ENCODE assay signal across 8 cellular contexts in the genomic region with DNA sequence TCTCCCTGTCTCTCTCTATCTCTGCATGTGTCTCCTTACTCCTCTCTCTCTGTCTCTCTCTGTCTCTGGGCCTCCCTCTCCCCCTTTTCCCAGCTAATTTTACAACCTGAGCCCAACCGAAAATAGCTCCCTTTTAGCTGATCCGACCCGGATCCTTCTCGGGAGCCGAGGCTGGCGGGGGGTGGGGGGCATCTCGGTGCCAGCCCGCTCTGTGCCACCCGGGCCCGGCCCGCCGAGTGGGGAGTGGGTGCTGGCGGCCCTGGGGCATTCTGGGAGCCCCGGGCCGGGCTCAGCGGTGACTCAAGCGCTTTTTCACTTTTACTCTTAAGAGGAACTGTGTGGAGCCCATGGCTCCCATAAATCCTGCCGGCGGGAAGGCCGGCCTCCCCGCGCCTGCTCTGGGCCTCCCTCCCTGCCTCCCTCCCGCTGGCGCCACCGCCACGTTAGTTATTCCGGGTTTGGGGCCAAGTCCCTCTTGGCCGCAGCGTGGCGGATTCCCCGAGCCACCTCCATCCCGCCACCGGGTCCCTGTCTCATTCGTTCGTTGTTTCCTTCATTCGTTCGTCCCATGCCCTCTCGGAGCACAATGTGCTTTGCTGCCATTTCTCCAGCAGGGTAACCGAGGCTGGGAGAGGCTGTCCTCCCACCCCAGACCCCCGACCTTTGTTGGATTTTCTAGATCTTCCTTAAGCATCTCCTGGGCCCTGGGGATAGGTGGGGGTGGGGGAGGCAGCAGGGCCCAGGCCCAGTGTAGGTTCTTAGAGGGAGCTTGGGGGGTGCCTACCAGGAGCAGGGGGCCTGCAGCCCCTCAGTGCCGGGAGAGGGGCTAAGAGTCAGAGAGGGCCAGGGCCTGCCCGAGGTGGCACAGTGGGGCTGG. TPM values are rescaled to one million over a fixed set of nuclear protein-coding genes. Genes with fewer than 3 reads are reported as not detected.
DNase-seq lines count a peak whose midpoint lies in the region; ATAC-seq and TF ChIP-seq lines count a peak whose summit lies in the region.

No MANE protein-coding gene starts in this region.

- peak; percentile 17 for ATAC-seq in WTC11
- no peak for ATAC-seq in HG03354 (IDR thresholded peaks at IDR 0.05; ENCODE audit: poor library complexity, severe bottlenecking, unreplicated experiment)

- WGBS in prostate gland, result 2% methylated on average over 41 of the region's 42 CpGs

- peak overlapping the region; percentile 96 to 100 for H3K27ac ChIP-seq in prostate gland

- no peaks in the 10 kb centered on the region for H3K36me3 ChIP-seq in prostate gland

- no peaks in the 10 kb centered on the region for H3K36me3 Mint-ChIP-seq in WTC11

- H3K4me3 Mint-ChIP-seq in WTC11, result peak overlapping the region; percentile 76

- H3K27me3 Mint-ChIP-seq in WTC11 (ENCODE audit: low read depth), result peaks cover 95% of the 10 kb centered on the region

- POLR2A ChIA-PET in WTC11 (lab: Charles Lee), result no interaction called here

- no peak overlapping the region for H3K27ac Mint-ChIP-seq in WTC11

- no peaks in the 10 kb centered on the region for H3K27me3 ChIP-seq in prostate gland (replicated peaks; ENCODE audit: insufficient read depth)

- peak overlapping the region; percentile 79 to 99 for H3K4me3 ChIP-seq in prostate gland

- H3K9me3 Mint-ChIP-seq in WTC11, result no peaks in the 10 kb centered on the region

- TF ChIP-seq CTCF in WTC11 (IDR thresholded peaks at IDR 0.05) (no peak), prostate gland (IDR thresholded peaks at IDR 0.05) (peak in 1 of 4 experiments; percentile 7)

- peaks cover 40% of the 10 kb centered on the region for H3K4me1 Mint-ChIP-seq in WTC11

- intact Hi-C loops in head of caudate nucleus (cut with DNase I) (loop anchor here (5.0 kb wide), 1 partner anchor 33 kb away; no protein-coding TSS in a partner anchor), prostate gland (cut with DNase I) (loop anchor here (5.0 kb wide), 1 partner anchor 38 kb away; no protein-coding TSS in a partner anchor)

- peaks cover 23% of the 10 kb centered on the region for H3K4me1 ChIP-seq in prostate gland (replicated peaks)

- peak; percentile 57 for DNase-seq in SIG-M5 treated with dmso at 0.1 percent for 504 hours (lab: John Stamatoyannopoulos, UW; ENCODE audit: unreplicated experiment)
- no peak for DNase-seq in SIG-M5 (lab: John Stamatoyannopoulos, UW)
- no peak for DNase-seq in WTC11 (ENCODE audit: low spot score)
- peak in 38 of 42 donors; percentile 38 to 87 (median 62) for DNase-seq in head of caudate nucleus
- DNase-seq in prostate gland (ENCODE audit: low spot score), result peak; percentile 72
- DNase-seq in GM19238 (ENCODE audit: insufficient read length, low spot score), result no peak
- no peak for DNase-seq in COLO668 (lab: John Stamatoyannopoulos, UW; ENCODE audit: unreplicated experiment)

- TF ChIP-seq POLR2A in prostate gland (IDR thresholded peaks at IDR 0.05), result peak; percentile 66

- no peaks in the 10 kb centered on the region for H3K9me3 ChIP-seq in prostate gland

- CTCF ChIA-PET in WTC11 (lab: Charles Lee), result interaction anchor here (1.1 to 2.5 kb wide), 2 partner anchors 60 to 65 kb away, joined by 4 to 8 read pairs; no protein-coding TSS in a partner anchor

TF ChIP-seq in WTC11, 78 proteins besides CTCF, POLR2A, EP300 and RAD21:
- TF ChIP-seq, protein P1, sequence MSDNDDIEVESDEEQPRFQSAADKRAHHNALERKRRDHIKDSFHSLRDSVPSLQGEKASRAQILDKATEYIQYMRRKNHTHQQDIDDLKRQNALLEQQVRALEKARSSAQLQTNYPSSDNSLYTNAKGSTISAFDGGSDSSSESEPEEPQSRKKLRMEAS (CRISPR knock-in tag; IDR thresholded peaks at IDR 0.05), result no peak
- TF ChIP-seq ZNF416 (CRISPR knock-in tag; IDR thresholded peaks at IDR 0.05) (no peak), SP1 (CRISPR knock-in tag; conservative IDR thresholded peaks at IDR 0.05) (no peak), NFE2L1 (CRISPR knock-in tag; IDR thresholded peaks at IDR 0.05) (no peak), GABPB1 (CRISPR knock-in tag; IDR thresholded peaks at IDR 0.05) (no peak), FOXP1 (CRISPR knock-in tag; IDR thresholded peaks at IDR 0.05; ENCODE audit: borderline replicate concordance) (no peak), CREB1 (CRISPR knock-in tag; IDR thresholded peaks at IDR 0.05) (no peak), GRHL2 (CRISPR knock-in tag; IDR thresholded peaks at IDR 0.05; ENCODE audit: insufficient replicate concordance, severe bottlenecking) (no peak), ELF4 (CRISPR knock-in tag; IDR thresholded peaks at IDR 0.05; ENCODE audit: low read depth) (no peak), RELA (CRISPR knock-in tag; IDR thresholded peaks at IDR 0.05; ENCODE audit: borderline replicate concordance) (no peak), TP53 (CRISPR knock-in tag; IDR thresholded peaks at IDR 0.05) (no peak), ZNF232 (CRISPR knock-in tag; IDR thresholded peaks at IDR 0.05) (no peak), ZBTB21 (CRISPR knock-in tag; IDR thresholded peaks at IDR 0.05; ENCODE audit: borderline replicate concordance) (no peak)
- TF ChIP-seq, protein P2, sequence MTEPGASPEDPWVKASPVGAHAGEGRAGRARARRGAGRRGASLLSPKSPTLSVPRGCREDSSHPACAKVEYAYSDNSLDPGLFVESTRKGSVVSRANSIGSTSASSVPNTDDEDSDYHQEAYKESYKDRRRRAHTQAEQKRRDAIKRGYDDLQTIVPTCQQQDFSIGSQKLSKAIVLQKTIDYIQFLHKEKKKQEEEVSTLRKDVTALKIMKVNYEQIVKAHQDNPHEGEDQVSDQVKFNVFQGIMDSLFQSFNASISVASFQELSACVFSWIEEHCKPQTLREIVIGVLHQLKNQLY (CRISPR knock-in tag; IDR thresholded peaks at IDR 0.05), result no peak
- TF ChIP-seq, protein P3, sequence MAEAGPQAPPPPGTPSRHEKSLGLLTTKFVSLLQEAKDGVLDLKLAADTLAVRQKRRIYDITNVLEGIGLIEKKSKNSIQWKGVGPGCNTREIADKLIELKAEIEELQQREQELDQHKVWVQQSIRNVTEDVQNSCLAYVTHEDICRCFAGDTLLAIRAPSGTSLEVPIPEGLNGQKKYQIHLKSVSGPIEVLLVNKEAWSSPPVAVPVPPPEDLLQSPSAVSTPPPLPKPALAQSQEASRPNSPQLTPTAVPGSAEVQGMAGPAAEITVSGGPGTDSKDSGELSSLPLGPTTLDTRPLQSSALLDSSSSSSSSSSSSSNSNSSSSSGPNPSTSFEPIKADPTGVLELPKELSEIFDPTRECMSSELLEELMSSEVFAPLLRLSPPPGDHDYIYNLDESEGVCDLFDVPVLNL (CRISPR knock-in tag; IDR thresholded peaks at IDR 0.05; ENCODE audit: borderline replicate concordance, low read depth), result no peak
- TF ChIP-seq, protein P4, sequence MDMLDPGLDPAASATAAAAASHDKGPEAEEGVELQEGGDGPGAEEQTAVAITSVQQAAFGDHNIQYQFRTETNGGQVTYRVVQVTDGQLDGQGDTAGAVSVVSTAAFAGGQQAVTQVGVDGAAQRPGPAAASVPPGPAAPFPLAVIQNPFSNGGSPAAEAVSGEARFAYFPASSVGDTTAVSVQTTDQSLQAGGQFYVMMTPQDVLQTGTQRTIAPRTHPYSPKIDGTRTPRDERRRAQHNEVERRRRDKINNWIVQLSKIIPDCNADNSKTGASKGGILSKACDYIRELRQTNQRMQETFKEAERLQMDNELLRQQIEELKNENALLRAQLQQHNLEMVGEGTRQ (CRISPR knock-in tag; IDR thresholded peaks at IDR 0.05), result no peak
- TF ChIP-seq, protein P5, sequence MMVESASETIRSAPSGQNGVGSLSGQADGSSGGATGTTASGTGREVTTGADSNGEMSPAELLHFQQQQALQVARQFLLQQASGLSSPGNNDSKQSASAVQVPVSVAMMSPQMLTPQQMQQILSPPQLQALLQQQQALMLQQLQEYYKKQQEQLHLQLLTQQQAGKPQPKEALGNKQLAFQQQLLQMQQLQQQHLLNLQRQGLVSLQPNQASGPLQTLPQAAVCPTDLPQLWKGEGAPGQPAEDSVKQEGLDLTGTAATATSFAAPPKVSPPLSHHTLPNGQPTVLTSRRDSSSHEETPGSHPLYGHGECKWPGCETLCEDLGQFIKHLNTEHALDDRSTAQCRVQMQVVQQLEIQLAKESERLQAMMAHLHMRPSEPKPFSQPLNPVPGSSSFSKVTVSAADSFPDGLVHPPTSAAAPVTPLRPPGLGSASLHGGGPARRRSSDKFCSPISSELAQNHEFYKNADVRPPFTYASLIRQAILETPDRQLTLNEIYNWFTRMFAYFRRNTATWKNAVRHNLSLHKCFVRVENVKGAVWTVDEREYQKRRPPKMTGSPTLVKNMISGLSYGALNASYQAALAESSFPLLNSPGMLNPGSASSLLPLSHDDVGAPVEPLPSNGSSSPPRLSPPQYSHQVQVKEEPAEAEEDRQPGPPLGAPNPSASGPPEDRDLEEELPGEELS (CRISPR knock-in tag; IDR thresholded peaks at IDR 0.05), result no peak
- TF ChIP-seq, protein P6, sequence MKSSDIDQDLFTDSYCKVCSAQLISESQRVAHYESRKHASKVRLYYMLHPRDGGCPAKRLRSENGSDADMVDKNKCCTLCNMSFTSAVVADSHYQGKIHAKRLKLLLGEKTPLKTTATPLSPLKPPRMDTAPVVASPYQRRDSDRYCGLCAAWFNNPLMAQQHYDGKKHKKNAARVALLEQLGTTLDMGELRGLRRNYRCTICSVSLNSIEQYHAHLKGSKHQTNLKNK (CRISPR knock-in tag; IDR thresholded peaks at IDR 0.05), result no peak
- TF ChIP-seq, protein P7, sequence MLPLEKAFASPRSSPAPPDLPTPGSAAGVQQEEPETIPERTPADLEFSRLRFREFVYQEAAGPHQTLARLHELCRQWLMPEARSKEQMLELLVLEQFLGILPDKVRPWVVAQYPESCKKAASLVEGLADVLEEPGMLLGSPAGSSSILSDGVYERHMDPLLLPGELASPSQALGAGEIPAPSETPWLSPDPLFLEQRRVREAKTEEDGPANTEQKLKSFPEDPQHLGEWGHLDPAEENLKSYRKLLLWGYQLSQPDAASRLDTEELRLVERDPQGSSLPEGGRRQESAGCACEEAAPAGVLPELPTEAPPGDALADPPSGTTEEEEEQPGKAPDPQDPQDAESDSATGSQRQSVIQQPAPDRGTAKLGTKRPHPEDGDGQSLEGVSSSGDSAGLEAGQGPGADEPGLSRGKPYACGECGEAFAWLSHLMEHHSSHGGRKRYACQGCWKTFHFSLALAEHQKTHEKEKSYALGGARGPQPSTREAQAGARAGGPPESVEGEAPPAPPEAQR (CRISPR knock-in tag; IDR thresholded peaks at IDR 0.05), result no peak

RNA-seq across cellular contexts. Expression of a gene that starts 3.2 kb away (rescaled TPM):
- total RNA-seq in WTC11 (2021) (3.5 to 4.4 TPM (median 4.0 TPM) in 3 replicates), prostate gland (100 to 1,000 TPM; 160 to 168 TPM)

Comparison
In these comparisons a context has a peak if more than half of its experiments do, and no peak if none do; other contexts are left out.
1. DNase-seq: peak in SIG-M5 treated with dmso at 0.1 percent for 504 hours (single experiment), head of caudate nucleus (38 of 42) and prostate gland (single experiment); none in SIG-M5 (single experiment), WTC11 (single experiment), GM19238 (single experiment) and COLO668 (single experiment).
2. RNA of a gene that starts 3.2 kb away (total RNA-seq): 160 to 168 TPM in prostate gland; 3.5 to 4.4 TPM in WTC11; every median in the first group is over 10 times any median in the second.